In genomic region chr20:38023181-38024085, GRCh38 we compare ENCODE assay signal across 14 cellular contexts. TPM values are rescaled to one million over a fixed set of nuclear protein-coding genes. Genes with fewer than 3 reads are reported as not detected.
A peak's percentile ranks its signal among the peaks of the same experiment; 100 is the strongest.
DNase-seq lines count a peak whose midpoint lies in the region; ATAC-seq, FAIRE-seq and TF ChIP-seq lines count a peak whose summit lies in the region.
"Had no signal": no experiment of that assay in that cellular context is flagged by ENCODE, and none has a peak within 500 bp of the region (broad histone marks: within the 10 kb centered on the region; RNA-seq: fewer than 3 reads in every experiment).

No MANE protein-coding gene starts in this region.

- H3K9me3 ChIP-seq in upper lobe of right lung = no peaks in the 10 kb centered on the region
- H3K9me3 ChIP-seq: lower lobe of right lung had no signal

- H3K27me3 ChIP-seq in upper lobe of right lung = no peaks in the 10 kb centered on the region

- peaks cover 16% of the 10 kb centered on the region for H3K4me1 ChIP-seq in upper lobe of right lung

- ATAC-seq in Right ventricle myocardium superior (ENCODE audit: poor library complexity) (peak; percentile 41), left cardiac atrium (no peak), upper lobe of right lung (peak; percentile 77), GM21529 (IDR thresholded peaks at IDR 0.05; ENCODE audit: unreplicated experiment) (no peak)
- ATAC-seq: CD8-positive, alpha-beta T cell; HCT116; lower lobe of right lung had no signal

- H3K36me3 ChIP-seq in upper lobe of right lung = peaks cover 5% of the 10 kb centered on the region
- H3K36me3 ChIP-seq: lower lobe of right lung had no signal

- intact Hi-C loops in Right ventricle myocardium superior (cut with DNase I) (no loop called here), left cardiac atrium (cut with DNase I) (no loop called here), upper lobe of right lung (cut with DNase I) (no loop called here)

- no peak for DNase-seq in Right ventricle myocardium superior
- no peak for DNase-seq in left cardiac atrium
- no peak for DNase-seq in RCC 7860 (ENCODE audit: low spot score)
- peak; percentile 96 for DNase-seq in fibroblast of villous mesenchyme (ENCODE audit: low read depth)
- DNase-seq in upper lobe of right lung = no peak
- no peak for DNase-seq in SK-N-DZ (ENCODE audit: low spot score)
- no peak for DNase-seq in NCI-H1105 treated with DMSO at 0.1 percent for 48 hours (lab: John Stamatoyannopoulos, UW)
- DNase-seq: activated B cell treated with CpG ODN at 0.5 μM for 24 hours; CD8-positive, alpha-beta T cell; erythroblast; lower lobe of right lung; NCI-H69 had no signal

- FAIRE-seq in RCC 7860 (lab: Jason Lieb, UNC) = peak; percentile 59

- H3K4me3 ChIP-seq in fibroblast of villous mesenchyme (ENCODE audit: low read depth, low read length) = peak overlapping the region; percentile 6
- no peak overlapping the region for H3K4me3 ChIP-seq in upper lobe of right lung
- H3K4me3 ChIP-seq: lower lobe of right lung had no signal

- TF ChIP-seq CTCF in fibroblast of villous mesenchyme (IDR thresholded peaks at IDR 0.05; ENCODE audit: insufficient read depth, low read depth, low read length) (no peak), upper lobe of right lung (IDR thresholded peaks at IDR 0.05) (no peak)

- H3K27ac ChIP-seq in upper lobe of right lung = peak overlapping the region; percentile 4
- H3K27ac ChIP-seq: lower lobe of right lung had no signal

RNA-seq across cellular contexts. Expression of gene TTI1, which starts 9.8 kb away (rescaled TPM):
- total RNA-seq in Right ventricle myocardium superior (11.9 TPM), left cardiac atrium (10 to 100 TPM; 11.6 to 11.9 TPM), fibroblast of villous mesenchyme (15.8 and 24.2 TPM in 2 replicates), upper lobe of right lung (16.3 TPM)
- 54.0 and 68.2 TPM in 2 replicates for polyA plus RNA-seq in SK-N-DZ (2014; cell fraction: cytosol; rRNA removed)
- 44.5 and 70.0 TPM in 2 replicates for polyA plus RNA-seq in SK-N-DZ (2014; cell fraction: nucleus; rRNA removed)

RNA-seq across cellular contexts. Expression of gene RPRD1B, which starts 10.1 kb away (rescaled TPM):
- total RNA-seq in Right ventricle myocardium superior = 74.2 TPM
- total RNA-seq in left cardiac atrium = 10 to 100 TPM; 78.6 to 86.4 TPM
- 30.0 and 36.3 TPM in 2 replicates for total RNA-seq in fibroblast of villous mesenchyme
- 33.1 TPM for total RNA-seq in upper lobe of right lung
- polyA plus RNA-seq in SK-N-DZ (2014; cell fraction: cytosol; rRNA removed) = 34.6 and 36.6 TPM in 2 replicates
- 22.7 and 36.8 TPM in 2 replicates for polyA plus RNA-seq in SK-N-DZ (2014; cell fraction: nucleus; rRNA removed)

Comparison
In these comparisons a context has a peak if more than half of its experiments do, and no peak if none do; other contexts are left out.
1. ATAC-seq: peak in Right ventricle myocardium superior (single experiment) and upper lobe of right lung (single experiment); none in left cardiac atrium (0 of 2) and GM21529 (single experiment).